ENCODE assay signal across 25 cellular contexts in the genomic region with DNA sequence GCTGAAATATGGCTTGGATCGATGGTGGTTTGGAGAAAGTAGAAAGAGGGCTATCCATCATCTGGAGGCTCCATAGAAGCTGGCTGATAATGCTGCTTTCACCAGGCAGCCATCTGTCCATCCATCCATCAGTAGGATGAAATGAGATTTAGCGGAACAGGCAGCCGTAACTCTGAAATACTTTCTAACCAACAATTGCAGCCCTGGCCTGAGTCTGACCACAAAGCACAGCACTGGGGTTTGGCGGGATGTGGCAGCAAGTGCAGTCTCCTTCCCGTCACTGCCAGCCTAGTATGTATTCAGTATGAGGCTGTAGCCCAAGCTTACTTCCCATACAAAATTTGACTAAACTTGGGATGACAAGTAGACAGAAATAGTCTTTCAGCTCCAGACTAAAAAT. TPM values are rescaled to one million over a fixed set of nuclear protein-coding genes. Genes with fewer than 3 reads are reported as not detected.
A peak's percentile ranks its signal among the peaks of the same experiment; 100 is the strongest.
DNase-seq lines count a peak whose midpoint lies in the region; ATAC-seq, FAIRE-seq and TF ChIP-seq lines count a peak whose summit lies in the region.
"Had no signal": no experiment of that assay in that cellular context is flagged by ENCODE, and none has a peak within 500 bp of the region (broad histone marks: within the 10 kb centered on the region; RNA-seq: fewer than 3 reads in every experiment).

No MANE protein-coding gene starts in this region.

- FAIRE-seq in kidney (lab: Jason Lieb, UNC), result no peak
- FAIRE-seq: A549 had no signal

- TF ChIP-seq CTCF in kidney (IDR thresholded peaks at IDR 0.05; ENCODE audit: borderline replicate concordance, extremely low read depth, insufficient read depth) (no peak), thoracic aorta (IDR thresholded peaks at IDR 0.05) (no peak)

- H3K9ac ChIP-seq in kidney (ENCODE audit: low read length in 2 of 2), result no peak overlapping the region
- H3K9ac ChIP-seq: KMS-11 had no signal

- H3K9me3 ChIP-seq in kidney (ENCODE audit: control insufficient read depth in 1 of 2, low read length in 2 of 2), result no peaks in the 10 kb centered on the region
- H3K9me3 ChIP-seq in thoracic aorta, result no peaks in the 10 kb centered on the region
- H3K9me3 ChIP-seq: A549, BE2C, colonic mucosa, gastrocnemius medialis, lower lobe of right lung, neutrophil, uterus had no signal

- peaks cover 7 to 27% of the 10 kb centered on the region in 2 donors for H3K36me3 Mint-ChIP-seq in activated naive CD4-positive, alpha-beta T cell treated with anti-CD3 and anti-CD28 coated beads, Interleukin-2, amount 50 U/mL, for 72 hours

- H3K36me3 ChIP-seq in kidney (ENCODE audit: control insufficient read depth in 1 of 2, insufficient read depth in 2 of 2, low read length in 2 of 2), result no peaks in the 10 kb centered on the region
- H3K36me3 ChIP-seq in thoracic aorta, result no peaks in the 10 kb centered on the region
- H3K36me3 ChIP-seq: BE2C, colonic mucosa, gastrocnemius medialis, uterus had no signal

- H3K27ac ChIP-seq in kidney (ENCODE audit: low read depth in 2 of 2, low read length in 2 of 2), result no peak overlapping the region
- H3K27ac ChIP-seq in thoracic aorta, result no peak overlapping the region
- H3K27ac ChIP-seq: A549, colonic mucosa, gastrocnemius medialis, KMS-11, lower lobe of right lung, neutrophil, uterus had no signal

- H3K27ac Mint-ChIP-seq in activated naive CD4-positive, alpha-beta T cell treated with anti-CD3 and anti-CD28 coated beads, Interleukin-2, amount 50 U/mL, for 72 hours, result no peak overlapping the region
- H3K27ac Mint-ChIP-seq: activated naive CD4-positive, alpha-beta T cell treated with anti-CD3 and anti-CD28 coated beads, Interleukin-2, amount 50 U/mL, for 24 hours; stimulated activated effector memory CD8-positive, alpha-beta T cell treated with anti-CD3 and anti-CD28 coated beads, Interleukin-12 subunit alpha, Interleukin-12 subunit beta, amount 100 ng/mL, for 72 hours had no signal

- intact Hi-C loops in left ventricle myocardium superior (cut with micrococcal nuclease), result loop anchor here (5.0 kb wide), 1 partner anchor 135 kb away; no protein-coding TSS in a partner anchor
- intact Hi-C loops in Right ventricle myocardium inferior (cut with DNase I), result no loop called here
- intact Hi-C loops in kidney (cut with DNase I), result no loop called here

- peak; percentile 25 for ATAC-seq in left ventricle myocardium superior
- no peak for ATAC-seq in Right ventricle myocardium inferior
- ATAC-seq in thoracic aorta (ENCODE audit: insufficient number of reproducible peaks, low FRiP score, low read depth), result peak; percentile 26
- ATAC-seq in activated naive CD4-positive, alpha-beta T cell treated with anti-CD3 and anti-CD28 coated beads, Interleukin-2, amount 50 U/mL, for 72 hours, result no peak
- ATAC-seq: A549; effector memory CD8-positive, alpha-beta T cell; lower lobe of right lung; stimulated activated effector memory CD8-positive, alpha-beta T cell treated with anti-CD3 and anti-CD28 coated beads, Interleukin-12 subunit alpha, Interleukin-12 subunit beta, amount 100 ng/mL, for 72 hours had no signal

- no peaks in the 10 kb centered on the region for H3K4me1 ChIP-seq in kidney (ENCODE audit: control insufficient read depth in 1 of 2, insufficient read depth in 1 of 2, low read depth in 1 of 2, low read length in 2 of 2)
- peaks cover 0 to 14% of the 10 kb centered on the region in 2 donors for H3K4me1 ChIP-seq in thoracic aorta (ENCODE audit: control insufficient read depth in 1 of 2, low read depth in 2 of 2)
- H3K4me1 ChIP-seq: A549, BE2C, colonic mucosa, lower lobe of right lung, uterus had no signal

- no peaks in the 10 kb centered on the region for H3K27me3 ChIP-seq in thoracic aorta (replicated peaks; ENCODE audit: insufficient read depth)
- H3K27me3 ChIP-seq: BE2C, colonic mucosa, gastrocnemius medialis, neutrophil, uterus had no signal

- H3K9me3 Mint-ChIP-seq in activated naive CD4-positive, alpha-beta T cell treated with anti-CD3 and anti-CD28 coated beads, Interleukin-2, amount 50 U/mL, for 72 hours, result no peaks in the 10 kb centered on the region
- H3K9me3 Mint-ChIP-seq: effector memory CD8-positive, alpha-beta T cell; stimulated activated effector memory CD8-positive, alpha-beta T cell treated with anti-CD3 and anti-CD28 coated beads, Interleukin-12 subunit alpha, Interleukin-12 subunit beta, amount 100 ng/mL, for 72 hours had no signal

- no peak overlapping the region for H3K4me3 ChIP-seq in kidney (ENCODE audit: low read length in 2 of 2)
- H3K4me3 ChIP-seq in thoracic aorta, result no peak overlapping the region
- H3K4me3 ChIP-seq: A549, colonic mucosa, gastrocnemius medialis, lower lobe of right lung, uterus had no signal

- DNase-seq in left ventricle myocardium superior (no peak), Right ventricle myocardium inferior (ENCODE audit: missing footprints) (no peak), astrocyte of the hippocampus (ENCODE audit: low read depth, low spot score) (peak; percentile 50), kidney (peak; percentile 22), thoracic aorta (ENCODE audit: low spot score) (no peak), NCI-H2107 (lab: John Stamatoyannopoulos, UW) (no peak), DMS114 treated with DMSO at 0.1 percent for 48 hours (lab: John Stamatoyannopoulos, UW; ENCODE audit: unreplicated experiment) (no peak)
- DNase-seq in activated naive CD4-positive, alpha-beta T cell treated with anti-CD3 and anti-CD28 coated beads, Interleukin-2, amount 50 U/mL, for 72 hours (ENCODE audit: low spot score in 2 of 2), result no peak
- DNase-seq: activated CD4-positive, alpha-beta T cell treated with anti-CD3 and anti-CD28 coated beads, Interleukin-2, amount 50 U/mL, for 4 hours; activated CD8-positive, alpha-beta memory T cell treated with anti-CD3 and anti-CD28 coated beads, Interleukin-2, amount 50 U/mL, for 4 hours; BE2C; colonic mucosa; DMS79; effector memory CD8-positive, alpha-beta T cell; hippocampal formation; lower lobe of right lung; NCI-H187; NCI-H748 treated with DMSO at 0.1 percent for 48 hours had no signal

RNA-seq across cellular contexts. Expression of a gene that starts 38.0 kb away (rescaled TPM):
- total RNA-seq in left ventricle myocardium superior, result 4.8 TPM
- 5.9 TPM for total RNA-seq in Right ventricle myocardium inferior
- total RNA-seq in kidney, result 17.0 TPM
- 9.7 TPM for polyA plus RNA-seq in kidney (ENCODE audit: insufficient read depth, low read depth, low replicate concordance)
- total RNA-seq in thoracic aorta, result 10 to 100 TPM; 12.3 to 14.3 TPM
- total RNA-seq in activated naive CD4-positive, alpha-beta T cell treated with anti-CD3 and anti-CD28 coated beads, Interleukin-2, amount 50 U/mL, for 72 hours, result 10 to 100 TPM; 15.4 to 16.7 TPM

Comparison
In these comparisons a context has a peak if more than half of its experiments do, and no peak if none do; other contexts are left out.
1. ATAC-seq: peak in left ventricle myocardium superior (single experiment) and thoracic aorta (single experiment); none in Right ventricle myocardium inferior (single experiment) and activated naive CD4-positive, alpha-beta T cell treated with anti-CD3 and anti-CD28 coated beads, Interleukin-2, amount 50 U/mL, for 72 hours (0 of 2).
2. DNase-seq: peak in astrocyte of the hippocampus (single experiment) and kidney (single experiment); none in left ventricle myocardium superior (single experiment), Right ventricle myocardium inferior (single experiment), thoracic aorta (single experiment), NCI-H2107 (single experiment), activated naive CD4-positive, alpha-beta T cell treated with anti-CD3 and anti-CD28 coated beads, Interleukin-2, amount 50 U/mL, for 72 hours (0 of 2) and DMS114 treated with DMSO at 0.1 percent for 48 hours (single experiment).